Comparison of ENCODE assay signal across 17 cellular contexts in genomic region chr6:152308306-152308705, GRCh38.
A peak's percentile ranks its signal among the peaks of the same experiment; 100 is the strongest.
DNase-seq lines count a peak whose midpoint lies in the region; ATAC-seq and TF ChIP-seq lines count a peak whose summit lies in the region.
"Had no signal": no experiment of that assay in that cellular context is flagged by ENCODE, and none has a peak within 500 bp of the region (broad histone marks: within the 10 kb centered on the region; RNA-seq: fewer than 3 reads in every experiment).

No MANE protein-coding gene starts in this region.

- no peak overlapping the region for H3K4me3 ChIP-seq in esophagus muscularis mucosa
- no peak overlapping the region for H3K4me3 ChIP-seq in osteoblast (ENCODE audit: insufficient read depth, low read length)
- no peak overlapping the region for H3K4me3 ChIP-seq in smooth muscle cell
- H3K4me3 ChIP-seq: HAP-1 had no signal

- H3K27me3 ChIP-seq in esophagus muscularis mucosa (no peaks in the 10 kb centered on the region), osteoblast (ENCODE audit: insufficient read depth, low read length) (no peaks in the 10 kb centered on the region), smooth muscle cell (ENCODE audit: low read depth) (no peaks in the 10 kb centered on the region)
- H3K27me3 ChIP-seq: BE2C had no signal

- H2AFZ ChIP-seq in osteoblast (ENCODE audit: low read length), result no peak overlapping the region
- no peak overlapping the region for H2AFZ ChIP-seq in smooth muscle cell (ENCODE audit: low read depth)

- TF ChIP-seq POLR2A in esophagus muscularis mucosa (IDR thresholded peaks at IDR 0.05; ENCODE audit: low read depth), result no peak

- no peak overlapping the region for H3K4me3 Mint-ChIP-seq in chondrocyte (ENCODE audit: unreplicated experiment)
- H3K4me3 Mint-ChIP-seq in T-helper 17 cell, result no peak overlapping the region
- H3K4me3 Mint-ChIP-seq: CD4-positive, alpha-beta T cell had no signal

- no peak for ATAC-seq in T-helper 17 cell
- ATAC-seq: HepG2 had no signal

- H3K9me3 Mint-ChIP-seq in chondrocyte (ENCODE audit: low read depth), result no peaks in the 10 kb centered on the region
- H3K9me3 Mint-ChIP-seq: CD4-positive, alpha-beta T cell; IgD-negative memory B cell had no signal

- DNase-seq in chondrocyte (ENCODE audit: low spot score) (no peak), esophagus muscularis mucosa (ENCODE audit: extremely low spot score) (peak; percentile 50), osteoblast (ENCODE audit: insufficient read length, low spot score, missing footprints) (peak; percentile 3), smooth muscle cell (lab: John Stamatoyannopoulos, UW; ENCODE audit: unreplicated experiment) (no peak), T-helper 17 cell (no peak), amygdala (lab: John Stamatoyannopoulos, UW) (no peak)
- DNase-seq: ACHN; BE2C; C1 segment of cervical spinal cord; Caco-2; CD4-positive, alpha-beta T cell; DMS79; GDM1; GOT3 had no signal

- H3K4me1 Mint-ChIP-seq in chondrocyte (ENCODE audit: low read depth) (peaks cover 4% of the 10 kb centered on the region), T-helper 17 cell (peaks cover 17% of the 10 kb centered on the region)
- H3K4me1 Mint-ChIP-seq: IgD-negative memory B cell had no signal

- H3K79me2 ChIP-seq in osteoblast (ENCODE audit: insufficient read depth, low read length) (no peaks in the 10 kb centered on the region), smooth muscle cell (ENCODE audit: low read depth) (no peaks in the 10 kb centered on the region)

- no peaks in the 10 kb centered on the region for H3K9me3 ChIP-seq in esophagus muscularis mucosa
- H3K9me3 ChIP-seq in osteoblast (ENCODE audit: low read depth, low read length), result no peaks in the 10 kb centered on the region
- H3K9me3 ChIP-seq in smooth muscle cell (replicated peaks; ENCODE audit: low read depth), result no peaks in the 10 kb centered on the region
- H3K9me3 ChIP-seq in T-helper 17 cell (ENCODE audit: control insufficient read depth, low read length, poor library complexity, severe bottlenecking), result no peaks in the 10 kb centered on the region
- H3K9me3 ChIP-seq: BE2C, Caco-2, HAP-1 had no signal

- no peaks in the 10 kb centered on the region for H3F3A ChIP-seq in smooth muscle cell (ENCODE audit: low read depth)

- TF ChIP-seq EP300 in esophagus muscularis mucosa (IDR thresholded peaks at IDR 0.05), result no peak

- H3K36me3 ChIP-seq in esophagus muscularis mucosa (peaks cover 35 to 93% (median 59%) of the 10 kb centered on the region in 4 donors), osteoblast (ENCODE audit: insufficient read depth, low read length) (peaks cover 67% of the 10 kb centered on the region), smooth muscle cell (ENCODE audit: low read depth) (peaks cover 6% of the 10 kb centered on the region)
- H3K36me3 ChIP-seq: BE2C, HAP-1 had no signal

- no peaks in the 10 kb centered on the region for H3K27me3 Mint-ChIP-seq in chondrocyte (ENCODE audit: low read depth)
- H3K27me3 Mint-ChIP-seq in T-helper 17 cell, result no peaks in the 10 kb centered on the region
- H3K27me3 Mint-ChIP-seq: CD4-positive, alpha-beta T cell; IgD-negative memory B cell had no signal

- H3K27ac Mint-ChIP-seq in chondrocyte (ENCODE audit: unreplicated experiment) (peak overlapping the region; percentile 82), T-helper 17 cell (no peak overlapping the region)

- H4K20me1 ChIP-seq in osteoblast (ENCODE audit: insufficient read depth, low read length) (no peaks in the 10 kb centered on the region), smooth muscle cell (ENCODE audit: low read depth) (no peaks in the 10 kb centered on the region)

- no peak overlapping the region for H3K9ac ChIP-seq in smooth muscle cell (ENCODE audit: low read depth)

- H3K4me2 ChIP-seq in osteoblast (ENCODE audit: insufficient read depth, low read length), result no peak overlapping the region
- H3K4me2 ChIP-seq in smooth muscle cell, result no peak overlapping the region

- WGBS in esophagus muscularis mucosa, result 90% methylated on average over 5 of the region's 5 CpGs
- 92% methylated on average over 5 of the region's 5 CpGs for WGBS in smooth muscle cell (ENCODE audit: low lambda C conversion rate)

- H3K27ac ChIP-seq in esophagus muscularis mucosa (replicated peaks in 1 of 4) (no peak overlapping the region), osteoblast (ENCODE audit: low read depth, low read length) (no peak overlapping the region), smooth muscle cell (ENCODE audit: low read depth) (no peak overlapping the region)

- intact Hi-C loops in esophagus muscularis mucosa (cut with DNase I), result no loop called here

- TF ChIP-seq CTCF in chondrocyte (IDR thresholded peaks at IDR 0.05), result no peak
- TF ChIP-seq CTCF in esophagus muscularis mucosa (IDR thresholded peaks at IDR 0.05), result no peak
- TF ChIP-seq CTCF in osteoblast (IDR thresholded peaks at IDR 0.05; ENCODE audit: extremely low read depth, low read depth, low read length), result no peak
- no peak for TF ChIP-seq CTCF in smooth muscle cell (IDR thresholded peaks at IDR 0.05; ENCODE audit: borderline replicate concordance, insufficient read depth, poor library complexity, severe bottlenecking)

- H3K36me3 Mint-ChIP-seq in chondrocyte (ENCODE audit: low read depth), result peaks cover 40% of the 10 kb centered on the region
- no peaks in the 10 kb centered on the region for H3K36me3 Mint-ChIP-seq in T-helper 17 cell (ENCODE audit: low read depth)
- H3K36me3 Mint-ChIP-seq: IgD-negative memory B cell had no signal

- no peaks in the 10 kb centered on the region for H3K4me1 ChIP-seq in esophagus muscularis mucosa
- H3K4me1 ChIP-seq in osteoblast (ENCODE audit: insufficient read depth, low read length), result no peaks in the 10 kb centered on the region
- H3K4me1 ChIP-seq in smooth muscle cell (ENCODE audit: low read depth), result no peaks in the 10 kb centered on the region
- H3K4me1 ChIP-seq: BE2C, HAP-1 had no signal

Comparison
In these comparisons a context has a peak if more than half of its experiments do, and no peak if none do; other contexts are left out.
1. DNase-seq: peak in esophagus muscularis mucosa (single experiment) and osteoblast (single experiment); none in chondrocyte (single experiment), smooth muscle cell (single experiment), T-helper 17 cell (0 of 3) and amygdala (0 of 56).